Comparison of ENCODE assay signal across 25 cellular contexts in the genomic region with DNA sequence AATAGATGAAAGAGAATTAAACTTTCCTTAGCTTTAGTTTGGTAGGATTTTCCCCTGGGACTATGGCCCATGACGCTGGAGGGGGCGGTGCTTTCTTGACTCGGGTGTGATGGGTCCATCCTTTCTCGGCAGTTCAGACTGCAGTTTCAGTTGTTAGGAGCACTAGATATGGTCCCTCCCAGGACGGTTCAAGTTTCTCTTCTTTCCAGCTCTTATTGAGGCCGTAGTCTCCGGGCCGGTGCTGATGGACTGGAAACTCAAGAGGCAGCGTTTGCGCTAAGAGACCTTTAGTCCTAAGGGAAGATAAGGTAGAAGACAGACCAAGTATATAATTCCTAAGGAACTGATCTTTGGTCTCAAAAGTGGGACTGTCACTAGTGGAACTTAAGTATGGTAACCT.
DNase-seq lines count a peak whose midpoint lies in the region; ATAC-seq, FAIRE-seq and TF ChIP-seq lines count a peak whose summit lies in the region.
"Had no signal": no experiment of that assay in that cellular context is flagged by ENCODE, and none has a peak within 500 bp of the region (broad histone marks: within the 10 kb centered on the region; RNA-seq: fewer than 3 reads in every experiment).

No MANE protein-coding gene starts in this region.

- H3K27ac ChIP-seq in IMR-90 (ENCODE audit: insufficient read depth, low read length) = peak overlapping the region; percentile 99
- H3K27ac ChIP-seq in keratinocyte (ENCODE audit: control insufficient read depth, insufficient read depth, low read length) = no peak overlapping the region
- H3K27ac ChIP-seq in uterus = peak overlapping the region; percentile 63 to 71
- H3K27ac ChIP-seq: neural progenitor cell, right lobe of liver, thoracic aorta had no signal

- H3K4me1 ChIP-seq in IMR-90 (ENCODE audit: control insufficient read depth, insufficient read depth, low read length) = peaks cover 15% of the 10 kb centered on the region
- peaks cover 29% of the 10 kb centered on the region for H3K4me1 ChIP-seq in adipocyte (ENCODE audit: control insufficient read depth, insufficient read depth, low read length)
- peaks cover 10% of the 10 kb centered on the region for H3K4me1 ChIP-seq in keratinocyte (ENCODE audit: control insufficient read depth, extremely low read depth, insufficient read depth, low read length)
- peaks cover 4 to 6% of the 10 kb centered on the region in 2 donors for H3K4me1 ChIP-seq in uterus

- H3K56ac ChIP-seq in IMR-90 (ENCODE audit: extremely low read depth, insufficient read depth, low read length) = peak overlapping the region; percentile 64

- TF ChIP-seq POLR2A in IMR-90 (IDR thresholded peaks at IDR 0.05; ENCODE audit: low read depth, low read length) = no peak
- no peak for TF ChIP-seq POLR2A in uterus (IDR thresholded peaks at IDR 0.05)

- CTCF ChIA-PET in IMR-90 (lab: Yijun Ruan, JAX) = no interaction called here

- H3K9me1 ChIP-seq in IMR-90 (ENCODE audit: insufficient read depth, low read length) (peaks cover 5% of the 10 kb centered on the region), keratinocyte (ENCODE audit: control insufficient read depth, extremely low read depth, insufficient read depth, low read length) (no peaks in the 10 kb centered on the region)

- H3K14ac ChIP-seq in IMR-90 (replicated peaks; ENCODE audit: low read depth, low read length) = peak overlapping the region; percentile 74

- no peak overlapping the region for H3K4me3 ChIP-seq in IMR-90 (ENCODE audit: insufficient read depth, low read depth, low read length)
- no peak overlapping the region for H3K4me3 ChIP-seq in adipocyte (ENCODE audit: low read length)
- no peak overlapping the region for H3K4me3 ChIP-seq in keratinocyte (ENCODE audit: control insufficient read depth in 2 of 3, extremely low read depth in 1 of 3, insufficient read depth in 2 of 3, low read depth in 1 of 3, low read length in 3 of 3)
- no peak overlapping the region for H3K4me3 ChIP-seq in uterus
- H3K4me3 ChIP-seq: neural progenitor cell, right lobe of liver, thoracic aorta had no signal

- H4K8ac ChIP-seq in IMR-90 (ENCODE audit: low read depth in 2 of 2, low read length in 2 of 2) = peak overlapping the region; percentile 63 to 83

- H3K79me1 ChIP-seq in IMR-90 (ENCODE audit: low read depth in 1 of 2, low read length in 2 of 2) = peaks cover 24 to 41% of the 10 kb centered on the region in 2 experiments

- no peak overlapping the region for H2AK9ac ChIP-seq in IMR-90 (replicated peaks; ENCODE audit: low read depth, low read length, poor library complexity)

- H3K23ac ChIP-seq in IMR-90 (ENCODE audit: low read depth, low read length) = peak overlapping the region; percentile 84; the same call in 1 of the 2 replicates

- peak overlapping the region; percentile 94 for H3K4ac ChIP-seq in IMR-90 (ENCODE audit: low read depth, low read length)

- peak overlapping the region; percentile 99 for H3K18ac ChIP-seq in IMR-90 (ENCODE audit: low read depth, low read length)

- no peaks in the 10 kb centered on the region for H3K79me2 ChIP-seq in keratinocyte (ENCODE audit: control insufficient read depth, insufficient read depth, low read length)

- ATAC-seq in IMR-90 (ENCODE audit: low read depth) (peak; percentile 16; the same call in 1 of the 2 replicates), GM18519 (IDR thresholded peaks at IDR 0.05; ENCODE audit: low FRiP score, unreplicated experiment) (no peak)
- ATAC-seq: right lobe of liver, Right ventricle myocardium inferior had no signal

- H4K5ac ChIP-seq in IMR-90 (ENCODE audit: low read depth, low read length) = peak overlapping the region; percentile 88

- POLR2A ChIA-PET in IMR-90 (lab: Charles Lee; ENCODE audit: unreplicated experiment) = no interaction called here

- dilution Hi-C loops in IMR-90 (cut with HindIII; ENCODE audit: low sequenced_read_pairs, unreplicated experiment) = no loop called here
- dilution Hi-C loops in keratinocyte (cut with MboI; ENCODE audit: extremely low pct_ligation_motif_present, low sequenced_read_pairs) = no loop called here

- H2BK20ac ChIP-seq in IMR-90 (ENCODE audit: low read depth, low read length) = peak overlapping the region; percentile 92

- TF ChIP-seq RAD21 in IMR-90 (IDR thresholded peaks at IDR 0.05; ENCODE audit: low read length) = no peak

- peak overlapping the region; percentile 79 for H2BK15ac ChIP-seq in IMR-90 (ENCODE audit: low read depth, low read length)

- H2BK5ac ChIP-seq in IMR-90 (ENCODE audit: low read depth, low read length, poor library complexity, severe bottlenecking) = peak overlapping the region; percentile 92

- H3K9ac ChIP-seq in IMR-90 (ENCODE audit: low read depth, low read length) = no peak overlapping the region
- H3K9ac ChIP-seq in adipocyte (ENCODE audit: low read length) = peak overlapping the region; percentile 19
- H3K9ac ChIP-seq in keratinocyte (ENCODE audit: control insufficient read depth, extremely low read depth, insufficient read depth, low read length) = no peak overlapping the region
- H3K9ac ChIP-seq: neural progenitor cell had no signal

- in situ Hi-C loops in IMR-90 (cut with MboI; ENCODE audit: low sequenced_read_pairs) = no loop called here

- peaks cover 25% of the 10 kb centered on the region for H3K9me3 ChIP-seq in IMR-90 (ENCODE audit: control insufficient read depth, insufficient read depth, low read length)
- H3K9me3 ChIP-seq in adipocyte (ENCODE audit: control insufficient read depth, low read length) = peaks cover 37% of the 10 kb centered on the region
- H3K9me3 ChIP-seq in keratinocyte (ENCODE audit: control insufficient read depth, low read depth, low read length) = peaks cover 24% of the 10 kb centered on the region
- H3K9me3 ChIP-seq in uterus = peaks cover 0 to 4% of the 10 kb centered on the region in 2 donors
- H3K9me3 ChIP-seq: right lobe of liver had no signal

- BruUV-seq in IMR-90 (replicated peaks; lab: Mats Ljungman, UMichigan) = no TSS peak

- TF ChIP-seq CTCF in IMR-90 (conservative IDR thresholded peaks at IDR 0.05; ENCODE audit: low read depth, low read length) (no peak), keratinocyte (optimal IDR thresholded peaks at IDR 0.05 in 1 of 3, IDR thresholded peaks at IDR 0.05 in 1 of 3, conservative IDR thresholded peaks at IDR 0.05 in 1 of 3; ENCODE audit: extremely low read depth in 1 of 3, insufficient read depth in 2 of 3, low read length in 3 of 3) (no peak), uterus (IDR thresholded peaks at IDR 0.05) (no peak)

- no peak overlapping the region for H2AFZ ChIP-seq in IMR-90 (replicated peaks; ENCODE audit: low read length, poor library complexity)
- no peak overlapping the region for H2AFZ ChIP-seq in keratinocyte (ENCODE audit: control insufficient read depth, low read length)
- H2AFZ ChIP-seq: neural progenitor cell had no signal

- H3K4me2 ChIP-seq in IMR-90 (ENCODE audit: low read depth, low read length) = peak overlapping the region; percentile 63; the same call in 1 of the 2 replicates
- H3K4me2 ChIP-seq in keratinocyte (ENCODE audit: control insufficient read depth, extremely low read depth, insufficient read depth, low read depth, low read length) = peak overlapping the region; percentile 16
- H3K4me2 ChIP-seq: neural progenitor cell had no signal

- intact Hi-C loops in IMR-90 (cut with micrococcal nuclease) = loop anchor here (2.0 kb wide), 1 partner anchor 38 kb away; no protein-coding TSS in a partner anchor
- intact Hi-C loops in uterus (cut with DNase I; ENCODE audit: low total_unique reads) = no loop called here

- H3K27me3 ChIP-seq in IMR-90 (ENCODE audit: control insufficient read depth, insufficient read depth, low read length) (no peaks in the 10 kb centered on the region), adipocyte (replicated peaks; ENCODE audit: control insufficient read depth, insufficient read depth, low read length) (no peaks in the 10 kb centered on the region), keratinocyte (ENCODE audit: control insufficient read depth, extremely low read depth, insufficient read depth, low read length) (no peaks in the 10 kb centered on the region), uterus (no peaks in the 10 kb centered on the region)
- H3K27me3 ChIP-seq: neural progenitor cell, right lobe of liver had no signal

- DNase-seq in IMR-90 (no peak), adipocyte (ENCODE audit: low read depth) (no peak), keratinocyte (ENCODE audit: low read depth, low spot score) (no peak), uterus (no peak), NCI-H526 (lab: John Stamatoyannopoulos, UW) (no peak), NCI-H2107 treated with DMSO at 0.1 percent for 48 hours (lab: John Stamatoyannopoulos, UW; ENCODE audit: unreplicated experiment) (no peak), kidney tubule cell (ENCODE audit: low spot score) (no peak)
- DNase-seq: activated CD4-positive, alpha-beta T cell treated with anti-CD3 and anti-CD28 coated beads, Interleukin-2, amount 10 ng/mL, durations not matched to agents 24 days and 14 days; activated gamma-delta T cell treated with Interleukin-2 at 50 U/mL for 16 hours; activated T-cell treated with anti-CD3 and anti-CD28 coated beads, Interleukin-2, amount 50 U/mL, for 24 hours; AML-193; CD4-positive, alpha-beta T cell; head of caudate nucleus; NCI-H1092 treated with DMSO at 0.1 percent for 48 hours; NCI-H187 treated with DMSO at 0.1 percent for 48 hours; NCI-H345; NCI-H82; posterior cingulate gyrus; right lobe of liver had no signal

- H4K20me1 ChIP-seq in IMR-90 (ENCODE audit: insufficient read depth, low read length) (no peaks in the 10 kb centered on the region), keratinocyte (ENCODE audit: control insufficient read depth, extremely low read depth, insufficient read depth, low read length) (no peaks in the 10 kb centered on the region)

- H4K91ac ChIP-seq in IMR-90 (ENCODE audit: insufficient read depth, low read depth, low read length) = peak overlapping the region; percentile 97

- H2BK120ac ChIP-seq in IMR-90 (ENCODE audit: low read depth, low read length) = peak overlapping the region; percentile 97

- H2AK5ac ChIP-seq in IMR-90 (ENCODE audit: low read depth, low read length) = peak overlapping the region; percentile 86

- WGBS in IMR-90 (ENCODE audit: extremely low coverage in 2 of 2, insufficient read length in 1 of 2), 2 experiments = 90% methylated on average over 2 of the region's 10 CpGs; no CpG with 5 or more reads in 1 of the 2 experiments

- H3K36me3 ChIP-seq in IMR-90 (ENCODE audit: control insufficient read depth, insufficient read depth, low read length) (peaks cover 8% of the 10 kb centered on the region; the same call in 1 of the 2 replicates), adipocyte (ENCODE audit: control insufficient read depth, insufficient read depth, low read length, severe bottlenecking) (peaks cover 18% of the 10 kb centered on the region), keratinocyte (ENCODE audit: control insufficient read depth in 2 of 2, extremely low read depth in 1 of 2, insufficient read depth in 2 of 2, low read length in 2 of 2) (peaks cover 0 to 2% of the 10 kb centered on the region in 2 experiments), uterus (no peaks in the 10 kb centered on the region)
- H3K36me3 ChIP-seq: neural progenitor cell had no signal

- FAIRE-seq in keratinocyte (lab: Jason Lieb, UNC) = peak; percentile 23
- FAIRE-seq: D721Med, H1 had no signal

TF ChIP-seq in IMR-90, 13 proteins besides CTCF, POLR2A, EP300 and RAD21 (continues in another document):
- TF ChIP-seq MXI1 (IDR thresholded peaks at IDR 0.05; ENCODE audit: borderline replicate concordance, low read depth, low read length) = no peak
- TF ChIP-seq BHLHE40 (IDR thresholded peaks at IDR 0.05; ENCODE audit: low read depth, low read length) = no peak
